In genomic region chr12:26954027-26954426, GRCh38 we compare ENCODE assay signal across 26 cellular contexts. TPM values are rescaled to one million over a fixed set of nuclear protein-coding genes. Genes with fewer than 3 reads are reported as not detected.
DNase-seq lines count a peak whose midpoint lies in the region; ATAC-seq, FAIRE-seq and TF ChIP-seq lines count a peak whose summit lies in the region.
"Had no signal": no experiment of that assay in that cellular context is flagged by ENCODE, and none has a peak within 500 bp of the region (broad histone marks: within the 10 kb centered on the region; RNA-seq: fewer than 3 reads in every experiment).

No MANE protein-coding gene starts in this region.

- H2AFZ ChIP-seq in K562 (ENCODE audit: low read depth, low read length), result no peak overlapping the region

- no peaks in the 10 kb centered on the region for H3K9me3 Mint-ChIP-seq in natural killer cell
- no peaks in the 10 kb centered on the region for H3K9me3 Mint-ChIP-seq in activated CD4-positive, alpha-beta memory T cell treated with anti-CD3 and anti-CD28 coated beads, Interleukin-2, amount 10 ng/mL, durations not matched to agents 7 days and 5 days
- H3K9me3 Mint-ChIP-seq: activated naive CD4-positive, alpha-beta T cell treated with anti-CD3 and anti-CD28 coated beads, Interleukin-2, amount 50 U/mL, for 24 hours; HFFc6; IgD-negative memory B cell; mesothelial cell of epicardium; stimulated activated effector memory CD8-positive, alpha-beta T cell treated with anti-CD3 and anti-CD28 coated beads, Interleukin-12 subunit alpha, Interleukin-12 subunit beta, amount 100 ng/mL, for 72 hours had no signal

- in situ Hi-C loops in K562 (cut with MboI), result no loop called here

- TF ChIP-seq EP300 in K562 (IDR thresholded peaks at IDR 0.05; ENCODE audit: low read length) (no peak), suprapubic skin (IDR thresholded peaks at IDR 0.05) (no peak)

- no peak overlapping the region for H3K4me2 ChIP-seq in K562 (ENCODE audit: insufficient read depth, low read length)

- H3K27me3 Mint-ChIP-seq in natural killer cell (ENCODE audit: low read depth in 2 of 2), result no peaks in the 10 kb centered on the region
- H3K27me3 Mint-ChIP-seq in activated CD4-positive, alpha-beta memory T cell treated with anti-CD3 and anti-CD28 coated beads, Interleukin-2, amount 10 ng/mL, durations not matched to agents 7 days and 5 days, result no peaks in the 10 kb centered on the region
- H3K27me3 Mint-ChIP-seq: activated naive CD4-positive, alpha-beta T cell treated with anti-CD3 and anti-CD28 coated beads, Interleukin-2, amount 50 U/mL, for 24 hours; IgD-negative memory B cell; naive B cell had no signal

- no peak for TF ChIP-seq CTCF in cardiac muscle cell (IDR thresholded peaks at IDR 0.05; ENCODE audit: low read depth, low read length)
- no peak for TF ChIP-seq CTCF in right atrium auricular region (IDR thresholded peaks at IDR 0.05)
- TF ChIP-seq CTCF in K562 (IDR thresholded peaks at IDR 0.05 in 2 of 3, conservative IDR thresholded peaks at IDR 0.05 in 1 of 3; ENCODE audit: insufficient read depth in 2 of 3, low read depth in 1 of 3, low read length in 3 of 3), result no peak
- TF ChIP-seq CTCF in natural killer cell (IDR thresholded peaks at IDR 0.05), result no peak
- no peak for TF ChIP-seq CTCF in suprapubic skin (IDR thresholded peaks at IDR 0.05)

- DNase-seq in cardiac muscle cell (ENCODE audit: low read depth in 1 of 2, low spot score in 1 of 2) (no peak), right atrium auricular region (ENCODE audit: low spot score) (no peak), K562 (ENCODE audit: extremely low read depth in 1 of 4, low spot score in 3 of 4) (no peak), natural killer cell (no peak), suprapubic skin (ENCODE audit: low spot score in 2 of 2) (no peak), COLO829 (ENCODE audit: low spot score) (no peak)
- no peak for DNase-seq in activated CD4-positive, alpha-beta memory T cell treated with anti-CD3 and anti-CD28 coated beads, Interleukin-2, amount 10 ng/mL, durations not matched to agents 7 days and 5 days
- DNase-seq: activated CD8-positive, alpha-beta T cell treated with anti-CD3 and anti-CD28 coated beads, Interleukin-2, amount 10 ng/mL, durations not matched to agents 7 days and 5 days; anterior cingulate cortex; DMS153; effector memory CD4-positive, alpha-beta T cell; naive B cell; NCI-H1105; NCI-H1930; NCI-H524; NK-92 treated with Interleukin-12 subunit alpha and Interleukin-12 subunit beta, amount 100 ng/mL, for 24 hours had no signal

- no peak overlapping the region for H3K4me3 Mint-ChIP-seq in natural killer cell
- H3K4me3 Mint-ChIP-seq in activated CD4-positive, alpha-beta memory T cell treated with anti-CD3 and anti-CD28 coated beads, Interleukin-2, amount 10 ng/mL, durations not matched to agents 7 days and 5 days, result no peak overlapping the region
- H3K4me3 Mint-ChIP-seq: activated CD8-positive, alpha-beta T cell treated with anti-CD3 and anti-CD28 coated beads, Interleukin-2, amount 10 ng/mL, durations not matched to agents 7 days and 5 days; activated naive CD4-positive, alpha-beta T cell treated with anti-CD3 and anti-CD28 coated beads, Interleukin-2, amount 50 U/mL, for 24 hours; HFFc6; IgD-negative memory B cell; mesothelial cell of epicardium; naive B cell; stimulated activated effector memory CD8-positive, alpha-beta T cell treated with anti-CD3 and anti-CD28 coated beads, Interleukin-12 subunit alpha, Interleukin-12 subunit beta, amount 100 ng/mL, for 72 hours had no signal

- peak overlapping the region; percentile 16 to 76 for H3K27ac Mint-ChIP-seq in natural killer cell
- no peak overlapping the region for H3K27ac Mint-ChIP-seq in activated CD4-positive, alpha-beta memory T cell treated with anti-CD3 and anti-CD28 coated beads, Interleukin-2, amount 10 ng/mL, durations not matched to agents 7 days and 5 days
- H3K27ac Mint-ChIP-seq: activated CD8-positive, alpha-beta T cell treated with anti-CD3 and anti-CD28 coated beads, Interleukin-2, amount 10 ng/mL, durations not matched to agents 7 days and 5 days; activated naive CD4-positive, alpha-beta T cell treated with anti-CD3 and anti-CD28 coated beads, Interleukin-2, amount 50 U/mL, for 24 hours; HFFc6; mesothelial cell of epicardium; naive B cell; stimulated activated effector memory CD8-positive, alpha-beta T cell treated with anti-CD3 and anti-CD28 coated beads, Interleukin-12 subunit alpha, Interleukin-12 subunit beta, amount 100 ng/mL, for 72 hours had no signal

- TF ChIP-seq POLR2A in K562 (conservative IDR thresholded peaks at IDR 0.05) (no peak), suprapubic skin (IDR thresholded peaks at IDR 0.05) (no peak)

- H3K27me3 ChIP-seq in cardiac muscle cell (no peaks in the 10 kb centered on the region), right atrium auricular region (no peaks in the 10 kb centered on the region), K562 (ENCODE audit: control insufficient read depth in 2 of 2, insufficient read depth in 2 of 2, low read length in 2 of 2) (no peaks in the 10 kb centered on the region), suprapubic skin (no peaks in the 10 kb centered on the region)

- H3K4me3 ChIP-seq in cardiac muscle cell (no peak overlapping the region), right atrium auricular region (no peak overlapping the region), K562 (no peak overlapping the region), suprapubic skin (no peak overlapping the region)
- H3K4me3 ChIP-seq: coronary artery had no signal

- FAIRE-seq in K562 (lab: Jason Lieb, UNC), result peak; percentile 32
- FAIRE-seq: GM12891, H1, keratinocyte had no signal

- H4K20me1 ChIP-seq in K562 (replicated peaks; ENCODE audit: control insufficient read depth, insufficient read depth, low read length), result 0 out of 2 replicates have a peak, but pooled peaks cover 5% of the 10 kb centered on the region

- peaks cover 12% of the 10 kb centered on the region for H3K36me3 Mint-ChIP-seq in natural killer cell
- H3K36me3 Mint-ChIP-seq in activated CD4-positive, alpha-beta memory T cell treated with anti-CD3 and anti-CD28 coated beads, Interleukin-2, amount 10 ng/mL, durations not matched to agents 7 days and 5 days (ENCODE audit: low read depth), result peaks cover 58% of the 10 kb centered on the region

- H3K36me3 ChIP-seq in cardiac muscle cell, result peaks cover 21% of the 10 kb centered on the region
- peaks cover 18% of the 10 kb centered on the region for H3K36me3 ChIP-seq in right atrium auricular region
- H3K36me3 ChIP-seq in K562 (ENCODE audit: control insufficient read depth, insufficient read depth, low read length), result peaks cover 38% of the 10 kb centered on the region
- peaks cover 22% of the 10 kb centered on the region for H3K36me3 ChIP-seq in suprapubic skin

- POLR2A ChIA-PET in K562 (lab: Yijun Ruan, JAX), result no interaction called here
- POLR2A ChIA-PET in activated CD4-positive, alpha-beta memory T cell treated with anti-CD3 and anti-CD28 coated beads, Interleukin-2, amount 10 ng/mL, durations not matched to agents 7 days and 5 days (lab: Charles Lee), result interaction anchor here (0.6 to 1.6 kb wide), 3 partner anchors 12 to 69 kb away, joined by 3 to 5 read pairs (median 3); partner anchors contain the start of gene FGFR1OP2

- H3K4me1 Mint-ChIP-seq in natural killer cell, result peaks cover 48% of the 10 kb centered on the region in 2 donors
- peaks cover 20% of the 10 kb centered on the region for H3K4me1 Mint-ChIP-seq in activated CD4-positive, alpha-beta memory T cell treated with anti-CD3 and anti-CD28 coated beads, Interleukin-2, amount 10 ng/mL, durations not matched to agents 7 days and 5 days
- H3K4me1 Mint-ChIP-seq: mesothelial cell of epicardium had no signal

- H3K9me1 ChIP-seq in K562 (ENCODE audit: control insufficient read depth, insufficient read depth, low read length), result no peaks in the 10 kb centered on the region

- ATAC-seq in K562 (peak; percentile 31), natural killer cell (peak; percentile 12 to 32 (median 12)), HG03521 (IDR thresholded peaks at IDR 0.05; ENCODE audit: unreplicated experiment) (no peak)
- ATAC-seq: activated CD8-positive, alpha-beta T cell treated with anti-CD3 and anti-CD28 coated beads, Interleukin-2, amount 10 ng/mL, durations not matched to agents 7 days and 5 days; stimulated activated effector memory CD8-positive, alpha-beta T cell treated with anti-CD3 and anti-CD28 coated beads, Interleukin-12 subunit alpha, Interleukin-12 subunit beta, amount 100 ng/mL, for 72 hours had no signal

- no peak overlapping the region; a peak in 1 of 4 replicates for H3K9ac ChIP-seq in K562 (ENCODE audit: insufficient read depth in 1 of 2, low read depth in 2 of 2, low read length in 2 of 2)

- intact Hi-C loops in K562 (cut with micrococcal nuclease) (no loop called here), natural killer cell (cut with micrococcal nuclease) (no loop called here)

- peaks cover 58% of the 10 kb centered on the region for H3K79me2 ChIP-seq in K562 (ENCODE audit: control insufficient read depth, insufficient read depth, low read length)

- H3K27ac ChIP-seq in cardiac muscle cell (peak overlapping the region; percentile 11), right atrium auricular region (no peak overlapping the region), K562 (ENCODE audit: extremely low read depth, low read depth, low read length) (peak overlapping the region; percentile 34; the same call in 1 of the 3 replicates), suprapubic skin (no peak overlapping the region)
- H3K27ac ChIP-seq: coronary artery had no signal

- no peaks in the 10 kb centered on the region for H3K9me3 ChIP-seq in cardiac muscle cell (ENCODE audit: low read depth)
- peaks cover 0 to under 1% of the 10 kb centered on the region in 2 donors for H3K9me3 ChIP-seq in right atrium auricular region
- no peaks in the 10 kb centered on the region for H3K9me3 ChIP-seq in K562 (replicated peaks; ENCODE audit: control insufficient read depth, insufficient read depth, low read depth, low read length)
- no peaks in the 10 kb centered on the region for H3K9me3 ChIP-seq in suprapubic skin

- no peak for TF ChIP-seq RAD21 in K562 (CRISPR knock-in tag; conservative IDR thresholded peaks at IDR 0.05 in 1 of 2, IDR thresholded peaks at IDR 0.05 in 1 of 2)

- CTCF ChIA-PET in K562 (lab: Yijun Ruan, JAX; ENCODE audit: low intra/inter-chr PET ratio), result no interaction called here
- CTCF ChIA-PET in activated CD4-positive, alpha-beta memory T cell treated with anti-CD3 and anti-CD28 coated beads, Interleukin-2, amount 10 ng/mL, durations not matched to agents 7 days and 5 days (lab: Charles Lee), result interaction anchor here (1.3 kb wide), 1 partner anchor 22 kb away, joined by 3 read pairs; no protein-coding TSS in a partner anchor

- H3K4me1 ChIP-seq in cardiac muscle cell (ENCODE audit: low read depth) (peaks cover 8% of the 10 kb centered on the region), right atrium auricular region (no peaks in the 10 kb centered on the region), K562 (replicated peaks in 1 of 2; ENCODE audit: control insufficient read depth in 2 of 2, insufficient read depth in 2 of 2, low read length in 2 of 2) (peaks cover 4 to 7% of the 10 kb centered on the region in 2 experiments; a peak in 4 of 5 replicates), suprapubic skin (peaks cover 6% of the 10 kb centered on the region)

- BruUV-seq in K562 (replicated peaks; lab: Mats Ljungman, UMichigan), result no TSS peak

- 25% methylated on average over 4 of the region's 4 CpGs for WGBS in K562 (ENCODE audit: insufficient coverage, low coverage, missing lambda C conversion rate)
- 80% methylated on average over 4 of the region's 4 CpGs for WGBS in suprapubic skin

RNA-seq across cellular contexts. Expression of gene FGFR1OP2, which starts 15.8 kb away (rescaled TPM):
- 37.1 and 59.1 TPM in 2 replicates for total RNA-seq in cardiac muscle cell
- polyA plus RNA-seq in cardiac muscle cell, result 27.4 and 28.3 TPM in 2 replicates
- 10 to 100 TPM; 52.0 to 60.2 TPM for total RNA-seq in right atrium auricular region
- total RNA-seq in K562 (2011; cell fraction: chromatin; rRNA removed; ENCODE audit: low replicate concordance), result 23.1 and 99.0 TPM in 2 replicates
- total RNA-seq in K562 (2011; cell fraction: nucleolus; rRNA removed), result 14.8 and 20.3 TPM in 2 replicates
- 32.0 and 41.6 TPM in 2 replicates for total RNA-seq in K562 (2011; cell fraction: nucleoplasm; rRNA removed)
- 36.3 and 38.6 TPM in 2 replicates for total RNA-seq in K562 (2014; rRNA removed)
- total RNA-seq in K562 (2014; rRNA removed; fragmentation: Illumina TruSeq; extraction: Trizol), result 42.5 and 49.4 TPM in 2 replicates
- total RNA-seq in K562 (2015; rRNA removed; fragmentation: Illumina TruSeq; extraction: Trizol), result 44.9 and 48.2 TPM in 2 replicates
- total RNA-seq in K562 (2021), result 31.8 and 32.6 TPM in 2 replicates
- polyA plus RNA-seq in K562 (2011; rRNA removed), result 34.0 and 49.0 TPM in 2 replicates
- 11.7 and 14.9 TPM in 2 replicates for polyA plus RNA-seq in K562 (2011; cell fraction: cytosol; rRNA removed)
- polyA plus RNA-seq in K562 (2011; cell fraction: nucleus; rRNA removed), result 21.1 and 22.6 TPM in 2 replicates
- 30.5 and 39.9 TPM in 2 replicates for polyA plus RNA-seq in K562 (2012)
- polyA plus RNA-seq in K562 (2014; fragmentation: Illumina TruSeq; extraction: Trizol), result 37.1 TPM in 2 replicates
- 10 to 100 TPM; 31.6 to 33.0 TPM for polyA plus RNA-seq in K562 (2014; fragmentation: Nextera tagmentation; extraction: Ambion mirVana)
- polyA plus RNA-seq in K562 (2014; rRNA removed), result 33.2 and 41.1 TPM in 2 replicates
- 70.0 and 81.4 TPM in 2 replicates for polyA minus RNA-seq in K562 (2011; rRNA and poly(A)+ RNA removed)
- 20.9 and 24.7 TPM in 2 replicates for polyA minus RNA-seq in K562 (2011; cell fraction: cytosol; rRNA and poly(A)+ RNA removed)
- polyA minus RNA-seq in K562 (2011; cell fraction: nucleus; rRNA and poly(A)+ RNA removed), result 30.6 and 43.4 TPM in 2 replicates
- 10 to 100 TPM; 43.3 to 59.9 (median 45.3) TPM for total RNA-seq in natural killer cell
- total RNA-seq in suprapubic skin, result 10 to 100 TPM; 45.8 to 74.8 (median 51.4) TPM
- 10 to 100 TPM; 85.7 to 87.5 TPM for total RNA-seq in activated CD4-positive, alpha-beta memory T cell treated with anti-CD3 and anti-CD28 coated beads, Interleukin-2, amount 10 ng/mL, durations not matched to agents 7 days and 5 days

RNA-seq across cellular contexts. Expression of gene INTS13, which starts 16.2 kb away (rescaled TPM):
- total RNA-seq in cardiac muscle cell (17.8 and 21.0 TPM in 2 replicates), right atrium auricular region (10 to 100 TPM; 16.4 to 27.0 TPM), K562 (2014; rRNA removed) (55.1 and 56.8 TPM in 2 replicates), K562 (2014; rRNA removed; fragmentation: Illumina TruSeq; extraction: Trizol) (89.7 and 102 TPM in 2 replicates), K562 (2015; rRNA removed; fragmentation: Illumina TruSeq; extraction: Trizol) (82.2 and 89.1 TPM in 2 replicates), K562 (2021) (48.3 and 57.9 TPM in 2 replicates), natural killer cell (10 to 100 TPM; 17.5 to 20.8 (median 19.8) TPM), suprapubic skin (10 to 100 TPM; 18.5 to 35.3 (median 28.8) TPM)
- polyA plus RNA-seq in cardiac muscle cell (18.9 and 33.9 TPM in 2 replicates), K562 (2011; rRNA removed) (50.8 and 79.0 TPM in 2 replicates), K562 (2014; fragmentation: Illumina TruSeq; extraction: Trizol) (54.8 and 78.1 TPM in 2 replicates), K562 (2014; fragmentation: Nextera tagmentation; extraction: Ambion mirVana) (10 to 100 TPM; 50.3 to 91.8 TPM), K562 (2014; rRNA removed) (50.6 TPM in 2 replicates)
- 48.8 and 105 TPM in 2 replicates for total RNA-seq in K562 (2011; cell fraction: chromatin; rRNA removed; ENCODE audit: low replicate concordance)
- 21.8 and 25.4 TPM in 2 replicates for total RNA-seq in K562 (2011; cell fraction: nucleolus; rRNA removed)
- total RNA-seq in K562 (2011; cell fraction: nucleoplasm; rRNA removed), result 33.9 and 39.9 TPM in 2 replicates
- polyA plus RNA-seq in K562 (2011; cell fraction: cytosol; rRNA removed), result 12.4 and 26.6 TPM in 2 replicates
- polyA plus RNA-seq in K562 (2011; cell fraction: nucleus; rRNA removed), result 15.6 and 21.3 TPM in 2 replicates
- 36.2 and 64.1 TPM in 2 replicates for polyA plus RNA-seq in K562 (2012)
- polyA minus RNA-seq in K562 (2011; rRNA and poly(A)+ RNA removed), result 130 and 148 TPM in 2 replicates
- 75.4 and 103 TPM in 2 replicates for polyA minus RNA-seq in K562 (2011; cell fraction: cytosol; rRNA and poly(A)+ RNA removed)
- 26.3 and 44.5 TPM in 2 replicates for polyA minus RNA-seq in K562 (2011; cell fraction: nucleus; rRNA and poly(A)+ RNA removed)
- total RNA-seq in activated CD4-positive, alpha-beta memory T cell treated with anti-CD3 and anti-CD28 coated beads, Interleukin-2, amount 10 ng/mL, durations not matched to agents 7 days and 5 days, result 10 to 100 TPM; 44.8 to 45.8 TPM

Comparison
In these comparisons a context has a peak if more than half of its experiments do, and no peak if none do; other contexts are left out.
1. H3K27ac ChIP-seq: peak in cardiac muscle cell (single experiment) and K562 (single experiment); none in right atrium auricular region (0 of 2) and suprapubic skin (single experiment).